ENCODE assay signal across 8 cellular contexts in genomic region chr11:3849297-3849874, GRCh38. TPM values are rescaled to one million over a fixed set of nuclear protein-coding genes. Genes with fewer than 3 reads are reported as not detected.
A peak's percentile ranks its signal among the peaks of the same experiment; 100 is the strongest.
DNase-seq lines count a peak whose midpoint lies in the region; FAIRE-seq and TF ChIP-seq lines count a peak whose summit lies in the region.

No MANE protein-coding gene starts in this region.

- DNase-seq in NCI-H510A treated with DMSO at 0.1 percent for 48 hours (lab: John Stamatoyannopoulos, UW) (peak; percentile 23), NCI-H510A (lab: John Stamatoyannopoulos, UW) (no peak), SK-MEL-5 (ENCODE audit: low read depth, low spot score) (peak; percentile 72), chondrocyte (ENCODE audit: low spot score) (no peak), lung microvascular endothelial cell (ENCODE audit: low read depth in 2 of 2) (peak; percentile 39 to 58), frontal cortex (ENCODE audit: low spot score in 2 of 2) (no peak), DMS79 treated with DMSO at 0.1 percent for 48 hours (lab: John Stamatoyannopoulos, UW) (no peak)

- H3K4me3 Mint-ChIP-seq in IgD-negative memory B cell (peak overlapping the region in 1 of 4 donors; percentile 42), chondrocyte (ENCODE audit: unreplicated experiment) (no peak overlapping the region)

- in situ Hi-C loops in SK-MEL-5 (cut with HindIII; ENCODE audit: low pct_unique_long_range_greater_than_20kb, low sequenced_read_pairs): no loop called here

- H3K27ac Mint-ChIP-seq in IgD-negative memory B cell (peak overlapping the region; percentile 31 to 89 (median 41)), chondrocyte (ENCODE audit: unreplicated experiment) (no peak overlapping the region)

- TF ChIP-seq CTCF in chondrocyte (IDR thresholded peaks at IDR 0.05): peak; percentile 89

- H3K27me3 Mint-ChIP-seq in IgD-negative memory B cell (no peaks in the 10 kb centered on the region), chondrocyte (ENCODE audit: low read depth) (peaks cover 5% of the 10 kb centered on the region)

- H3K36me3 Mint-ChIP-seq in IgD-negative memory B cell: no peaks in the 10 kb centered on the region
- H3K36me3 Mint-ChIP-seq in chondrocyte (ENCODE audit: low read depth): no peaks in the 10 kb centered on the region

- H3K9me3 Mint-ChIP-seq in IgD-negative memory B cell (no peaks in the 10 kb centered on the region), chondrocyte (ENCODE audit: low read depth) (no peaks in the 10 kb centered on the region)

- no peak for FAIRE-seq in frontal cortex (lab: Jason Lieb, UNC)

- H3K4me1 Mint-ChIP-seq in IgD-negative memory B cell (peaks cover 11 to 19% (median 14%) of the 10 kb centered on the region in 3 donors), chondrocyte (ENCODE audit: low read depth) (peaks cover 2% of the 10 kb centered on the region)

RNA-seq across cellular contexts. Expression of gene STIM1, which starts 6.1 kb away (rescaled TPM):
- 22.1 TPM for polyA plus RNA-seq in IgD-negative memory B cell
- total RNA-seq in SK-MEL-5 (2014; rRNA removed; shearing (Covaris generic)): 24.2 and 25.7 TPM in 2 replicates
- polyA plus RNA-seq in SK-MEL-5 (2015; cell fraction: cytosol; rRNA removed): 39.4 and 55.6 TPM in 2 replicates
- polyA plus RNA-seq in SK-MEL-5 (2015; cell fraction: nucleus; rRNA removed): 40.1 and 56.4 TPM in 2 replicates
- total RNA-seq in chondrocyte (38.5 to 50.7 TPM (median 46.7 TPM) in 3 replicates), lung microvascular endothelial cell (16.1 and 32.7 TPM in 2 replicates), frontal cortex (16.3 TPM)

RNA-seq across cellular contexts. Expression of gene RHOG, which starts 8.6 kb away (rescaled TPM):
- 199 TPM for polyA plus RNA-seq in IgD-negative memory B cell
- 12.0 and 15.7 TPM in 2 replicates for total RNA-seq in SK-MEL-5 (2014; rRNA removed; shearing (Covaris generic))
- 79.3 and 88.6 TPM in 2 replicates for polyA plus RNA-seq in SK-MEL-5 (2015; cell fraction: cytosol; rRNA removed)
- polyA plus RNA-seq in SK-MEL-5 (2015; cell fraction: nucleus; rRNA removed): 11.5 and 22.8 TPM in 2 replicates
- total RNA-seq in chondrocyte (36.8 to 44.8 TPM (median 38.9 TPM) in 3 replicates), lung microvascular endothelial cell (8.5 and 8.7 TPM in 2 replicates), frontal cortex (1.2 TPM)

RNA-seq across cellular contexts. Expression of gene PGAP2, which starts 41.0 kb away (rescaled TPM):
- 20.1 TPM for polyA plus RNA-seq in IgD-negative memory B cell
- 11.8 and 14.9 TPM in 2 replicates for total RNA-seq in SK-MEL-5 (2014; rRNA removed; shearing (Covaris generic))
- polyA plus RNA-seq in SK-MEL-5 (2015; cell fraction: cytosol; rRNA removed): 23.8 and 32.6 TPM in 2 replicates
- polyA plus RNA-seq in SK-MEL-5 (2015; cell fraction: nucleus; rRNA removed): 166 and 181 TPM in 2 replicates
- total RNA-seq in chondrocyte: 12.7 to 15.8 TPM (median 14.4 TPM) in 3 replicates
- 8.7 and 9.3 TPM in 2 replicates for total RNA-seq in lung microvascular endothelial cell
- 6.9 TPM for total RNA-seq in frontal cortex

RNA-seq across cellular contexts. Expression of gene NUP98, which starts 52.0 kb away (rescaled TPM):
- polyA plus RNA-seq in IgD-negative memory B cell: 34.0 TPM
- total RNA-seq in SK-MEL-5 (2014; rRNA removed; shearing (Covaris generic)): 102 and 107 TPM in 2 replicates
- polyA plus RNA-seq in SK-MEL-5 (2015; cell fraction: cytosol; rRNA removed): 129 TPM in 2 replicates
- polyA plus RNA-seq in SK-MEL-5 (2015; cell fraction: nucleus; rRNA removed): 139 and 148 TPM in 2 replicates
- 47.8 to 61.6 TPM (median 52.7 TPM) in 3 replicates for total RNA-seq in chondrocyte
- total RNA-seq in lung microvascular endothelial cell: 66.5 and 70.8 TPM in 2 replicates
- 73.4 TPM for total RNA-seq in frontal cortex

Comparison
In these comparisons a context has a peak if more than half of its experiments do, and no peak if none do; other contexts are left out.
1. DNase-seq: peak in NCI-H510A treated with DMSO at 0.1 percent for 48 hours (single experiment), SK-MEL-5 (single experiment) and lung microvascular endothelial cell (2 of 2); none in NCI-H510A (single experiment), chondrocyte (single experiment), frontal cortex (0 of 2) and DMS79 treated with DMSO at 0.1 percent for 48 hours (single experiment).